ENCODE assay signal across 32 cellular contexts in the genomic region with DNA sequence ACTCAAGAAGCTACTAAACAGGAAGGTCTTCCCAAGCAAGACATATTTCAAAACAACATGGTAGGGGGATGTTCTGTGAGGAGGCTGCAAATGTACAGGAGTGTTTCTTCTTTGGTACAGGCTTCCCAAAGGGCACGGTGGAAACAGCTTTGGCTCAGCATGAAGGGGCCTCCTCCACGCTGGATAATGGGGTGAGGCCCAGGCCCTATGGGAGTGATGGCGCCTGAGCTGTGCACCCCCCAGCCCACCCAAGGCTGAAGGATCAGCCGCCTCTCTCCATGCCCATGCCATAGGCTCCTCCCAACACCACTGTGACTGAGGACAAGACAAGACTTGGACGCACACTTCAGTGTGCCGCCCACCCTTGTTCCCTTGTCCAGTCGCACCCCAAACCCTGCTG. TPM values are rescaled to one million over a fixed set of nuclear protein-coding genes. Genes with fewer than 3 reads are reported as not detected.
"Had no signal": no experiment of that assay in that cellular context is flagged by ENCODE, and none has a peak within 500 bp of the region (broad histone marks: within the 10 kb centered on the region; RNA-seq: fewer than 3 reads in every experiment).

No MANE protein-coding gene starts in this region.

- H3K9me3 ChIP-seq: stomach, suprapubic skin, testis, thoracic aorta, thyroid gland, tibial artery, tibial nerve, transverse colon, upper lobe of left lung, upper lobe of right lung, uterus, vagina had no signal

- H3K27me3 ChIP-seq: testis, thyroid gland, tibial nerve, transverse colon, upper lobe of left lung, uterus, vagina had no signal

- H3K4me3 ChIP-seq: stomach, suprapubic skin, testis, thoracic aorta, thyroid gland, tibial artery, tibial nerve, transverse colon, upper lobe of left lung, upper lobe of right lung, uterus, vagina had no signal

- H3K27ac ChIP-seq: stomach, suprapubic skin, testis, thoracic aorta, thyroid gland, tibial artery, tibial nerve, transverse colon, upper lobe of left lung, upper lobe of right lung, uterus, vagina had no signal

- H3K9me3 Mint-ChIP-seq: stimulated activated effector memory CD8-positive, alpha-beta T cell treated with anti-CD3 and anti-CD28 coated beads, Interleukin-12 subunit alpha, Interleukin-12 subunit beta, amount 100 ng/mL, for 72 hours; stimulated activated memory B cell treated with anti-CD40 and anti-IgM and Interleukin-4, amounts not matched to agents 10 μg/mL and 1 μg/mL and 100 μg/mL, for 72 hours; stimulated activated naive B cell treated with anti-CD40 and anti-IgM and Interleukin-4, amounts not matched to agents 10 μg/mL and 1 μg/mL and 100 μg/mL, for 72 hours; stimulated activated naive CD8-positive, alpha-beta T cell treated with anti-CD3 and anti-CD28 coated beads, Interleukin-15, amount 100 ng/mL, for 72 hours; stimulated activated naive CD8-positive, alpha-beta T cell treated with anti-CD3 and anti-CD28 coated beads, Interleukin-15, Interleukin-2, amounts not matched to agents 100 ng/mL and 50 ng/mL, for 24 hours; type B pancreatic cell had no signal

- H3K4me1 ChIP-seq: stomach, testis, thyroid gland, tibial artery, tibial nerve, transverse colon, upper lobe of right lung, uterus, vagina had no signal

- DNase-seq: stimulated activated CD4-positive, alpha-beta T cell treated with anti-CD3 and anti-CD28 coated beads, Interleukin-2, amount 100 ng/mL, for 48 hours; stimulated activated CD4-positive, alpha-beta T cell treated with anti-CD3 and anti-CD28 coated beads, Interleukin-4, amount 100 ng/mL, for 1 hour; stimulated activated CD4-positive, alpha-beta T cell treated with anti-CD3 and anti-CD28 coated beads, Interleukin-4, amount 100 ng/mL, for 24 hours; stimulated activated CD4-positive, alpha-beta T cell treated with anti-CD3 and anti-CD28 coated beads, Interleukin-4, amount 100 ng/mL, for 4 hours; stimulated activated CD8-positive, alpha-beta memory T cell treated with anti-CD3 and anti-CD28 coated beads, Interleukin-4, amount 100 ng/mL, for 48 hours; stimulated activated naive B cell treated with anti-CD40 and anti-IgM and Interleukin-4, amounts not matched to agents 10 μg/mL and 1 μg/mL and 100 μg/mL, for 72 hours; stimulated activated naive CD4-positive, alpha-beta T cell; stimulated activated naive CD4-positive, alpha-beta T cell treated with Interleukin-2 at 50 U/mL for 16 hours; stimulated activated naive CD8-positive, alpha-beta T cell treated with anti-CD3 and anti-CD28 coated beads, Interleukin-15, amount 100 ng/mL, for 72 hours; stimulated activated naive CD8-positive, alpha-beta T cell treated with anti-CD3 and anti-CD28 coated beads, Interleukin-15, Interleukin-2, amounts not matched to agents 100 U/mL and 50 U/mL, for 24 hours; stomach; substantia nigra; testis; thyroid gland; tibial artery; transverse colon; trophoblast cell; upper lobe of left lung; uterus had no signal

- H3K4me3 Mint-ChIP-seq: stimulated activated effector memory CD8-positive, alpha-beta T cell treated with anti-CD3 and anti-CD28 coated beads, Interleukin-12 subunit alpha, Interleukin-12 subunit beta, amount 100 ng/mL, for 72 hours; stimulated activated memory B cell treated with anti-CD40 and anti-IgM and Interleukin-4, amounts not matched to agents 10 μg/mL and 1 μg/mL and 100 μg/mL, for 72 hours; stimulated activated naive B cell treated with anti-CD40 and anti-IgM and Interleukin-4, amounts not matched to agents 10 μg/mL and 1 μg/mL and 100 μg/mL, for 72 hours; stimulated activated naive CD8-positive, alpha-beta T cell treated with anti-CD3 and anti-CD28 coated beads, Interleukin-15, amount 100 ng/mL, for 72 hours; stimulated activated naive CD8-positive, alpha-beta T cell treated with anti-CD3 and anti-CD28 coated beads, Interleukin-15, Interleukin-2, amounts not matched to agents 100 ng/mL and 50 ng/mL, for 24 hours; type B pancreatic cell had no signal

- H3K36me3 ChIP-seq: stomach, suprapubic skin, thoracic aorta, thyroid gland, tibial artery, tibial nerve, transverse colon, upper lobe of left lung, upper lobe of right lung, uterus, vagina had no signal

- H3K27ac Mint-ChIP-seq: stimulated activated effector memory CD8-positive, alpha-beta T cell treated with anti-CD3 and anti-CD28 coated beads, Interleukin-12 subunit alpha, Interleukin-12 subunit beta, amount 100 ng/mL, for 72 hours; stimulated activated memory B cell treated with anti-CD40 and anti-IgM and Interleukin-4, amounts not matched to agents 10 μg/mL and 1 μg/mL and 100 μg/mL, for 72 hours; stimulated activated naive B cell treated with anti-CD40 and anti-IgM and Interleukin-4, amounts not matched to agents 10 μg/mL and 1 μg/mL and 100 μg/mL, for 72 hours; stimulated activated naive CD8-positive, alpha-beta T cell treated with anti-CD3 and anti-CD28 coated beads, Interleukin-15, amount 100 ng/mL, for 72 hours; type B pancreatic cell had no signal

- H3K36me3 Mint-ChIP-seq: stimulated activated effector memory CD8-positive, alpha-beta T cell treated with anti-CD3 and anti-CD28 coated beads, Interleukin-12 subunit alpha, Interleukin-12 subunit beta, amount 100 ng/mL, for 72 hours; stimulated activated memory B cell treated with anti-CD40 and anti-IgM and Interleukin-4, amounts not matched to agents 10 μg/mL and 1 μg/mL and 100 μg/mL, for 72 hours; stimulated activated naive B cell treated with anti-CD40 and anti-IgM and Interleukin-4, amounts not matched to agents 10 μg/mL and 1 μg/mL and 100 μg/mL, for 72 hours; type B pancreatic cell had no signal

RNA-seq across cellular contexts. Expression of a gene that starts 6.8 kb away (rescaled TPM):
- total RNA-seq: thyroid gland had no signal

RNA-seq across cellular contexts. Expression of a gene that starts 24.6 kb away (rescaled TPM):
- total RNA-seq: stomach, subcutaneous adipose tissue, suprapubic skin, temporal lobe, testis, thoracic aorta, thyroid gland, tibial nerve, transverse colon, upper lobe of left lung, upper lobe of right lung, ureter, urinary bladder, uterus, vagina had no signal

RNA-seq across cellular contexts. Expression of a gene that starts 49.4 kb away (rescaled TPM):
- total RNA-seq: stomach, subcutaneous adipose tissue, suprapubic skin, temporal lobe, testis, thoracic aorta, thyroid gland, tibial nerve, transverse colon, upper lobe of right lung, ureter, urinary bladder, uterus, vagina had no signal
